8 cellular contexts compared by ENCODE assay signal in the genomic region with DNA sequence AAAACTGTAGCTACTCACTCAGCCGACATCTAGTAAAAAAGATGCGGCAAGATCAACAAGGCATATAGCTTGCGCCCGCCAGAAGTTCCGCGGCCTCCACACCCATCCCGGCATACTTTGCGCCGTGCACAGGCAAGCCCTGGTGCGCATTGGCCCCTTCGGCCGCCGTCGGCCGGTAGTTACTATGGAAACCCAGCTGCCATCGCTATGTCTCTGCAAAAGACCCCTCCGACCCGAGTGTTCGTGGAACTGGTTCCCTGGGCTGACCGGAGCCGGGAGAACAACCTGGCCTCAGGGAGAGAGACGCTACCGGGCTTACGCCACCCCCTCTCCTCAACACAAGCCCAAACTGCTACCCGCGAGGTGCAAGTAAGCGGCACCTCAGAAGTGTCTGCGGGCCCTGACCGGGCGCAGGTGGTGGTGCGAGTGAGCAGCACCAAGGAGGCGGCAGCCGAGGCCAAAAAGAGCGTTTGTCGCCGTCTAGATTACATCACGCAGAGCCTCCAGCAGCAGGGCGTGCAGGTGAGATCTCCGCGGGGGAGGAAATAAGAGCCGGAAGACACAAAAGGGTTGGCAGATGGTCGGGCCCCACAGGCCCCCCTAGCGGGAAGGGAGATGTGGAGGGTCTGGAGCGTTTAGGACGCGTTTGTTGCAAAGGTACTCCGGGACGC. TPM values are rescaled to one million over a fixed set of nuclear protein-coding genes. Genes with fewer than 3 reads are reported as not detected.
DNase-seq lines count a peak whose midpoint lies in the region; ATAC-seq and TF ChIP-seq lines count a peak whose summit lies in the region.

IRAK1BP1 (plus strand) TSS at position 182 of the 671 bp plus-strand sequence; CDS start at position 208, 26 bp downstream.

- peak within 1 kb of the TSS; percentile 36 for H2BK120ac ChIP-seq in IMR-90 (ENCODE audit: low read depth, low read length)

- dilution Hi-C loops in IMR-90 (cut with HindIII; ENCODE audit: low sequenced_read_pairs, unreplicated experiment) = no loop called here

- no peak within 1 kb of the TSS for H2BK15ac ChIP-seq in IMR-90 (ENCODE audit: low read depth, low read length)

- H3K18ac ChIP-seq in IMR-90 (ENCODE audit: low read depth, low read length) = peak within 1 kb of the TSS; percentile 65

- peak within 1 kb of the TSS; percentile 23 for H2BK5ac ChIP-seq in IMR-90 (ENCODE audit: low read depth, low read length, poor library complexity, severe bottlenecking)

- peak within 1 kb of the TSS; percentile 77 for H3K4ac ChIP-seq in IMR-90 (ENCODE audit: low read depth, low read length)

- H3K36me3 Mint-ChIP-seq in naive thymus-derived CD4-positive, alpha-beta T cell = peaks cover 0 to 18% (median 7%) of the 10 kb centered on the region in 5 donors
- H3K36me3 Mint-ChIP-seq in stimulated activated memory B cell treated with anti-CD40 and anti-IgM and Interleukin-4, amounts not matched to agents 10 μg/mL and 1 μg/mL and 100 μg/mL, for 72 hours = peaks cover 14% of the 10 kb centered on the region

- peak; percentile 99 for ATAC-seq in GM21528 (IDR thresholded peaks at IDR 0.05; ENCODE audit: low FRiP score, unreplicated experiment)
- ATAC-seq in IMR-90 (ENCODE audit: low read depth) = peak; percentile 100
- ATAC-seq in naive thymus-derived CD4-positive, alpha-beta T cell = peak; percentile 94
- peak; percentile 99 for ATAC-seq in stimulated activated memory B cell treated with anti-CD40 and anti-IgM and Interleukin-4, amounts not matched to agents 10 μg/mL and 1 μg/mL and 100 μg/mL, for 72 hours

- H3K9ac ChIP-seq in IMR-90 (ENCODE audit: low read depth, low read length) (peak within 1 kb of the TSS; percentile 87), fibroblast of lung (ENCODE audit: insufficient read depth, low read length) (peak within 1 kb of the TSS; percentile 62)

- H4K20me1 ChIP-seq in IMR-90 (ENCODE audit: insufficient read depth, low read length) = no peaks in the 10 kb centered on the region
- H4K20me1 ChIP-seq in PC-9 (ENCODE audit: insufficient read depth) = no peaks in the 10 kb centered on the region
- H4K20me1 ChIP-seq in fibroblast of lung (ENCODE audit: control insufficient read depth, extremely low read depth, insufficient read depth, low read length) = no peaks in the 10 kb centered on the region

- peak; percentile 89 for DNase-seq in DMS53 (lab: John Stamatoyannopoulos, UW)
- DNase-seq in IMR-90 = peak; percentile 75
- peak; percentile 60 to 75 for DNase-seq in PC-9
- peak; percentile 86 to 88 for DNase-seq in activated T-cell treated with anti-CD3 and anti-CD28 coated beads, Interleukin-2, amount 50 U/mL, for 48 hours
- peak; percentile 85 to 86 for DNase-seq in fibroblast of lung (ENCODE audit: low read depth in 2 of 2)
- DNase-seq in naive thymus-derived CD4-positive, alpha-beta T cell = peak; percentile 39 to 79 (median 76)

- H2BK20ac ChIP-seq in IMR-90 (ENCODE audit: low read depth, low read length) = no peak within 1 kb of the TSS

- H3K79me1 ChIP-seq in IMR-90 (ENCODE audit: low read depth in 1 of 2, low read length in 2 of 2) = no peaks in the 10 kb centered on the region; a peak in 2 of 4 replicates

- in situ Hi-C loops in IMR-90 (cut with MboI; ENCODE audit: low sequenced_read_pairs) = no loop called here

- no peaks in the 10 kb centered on the region for H3K27me3 Mint-ChIP-seq in naive thymus-derived CD4-positive, alpha-beta T cell
- H3K27me3 Mint-ChIP-seq in stimulated activated memory B cell treated with anti-CD40 and anti-IgM and Interleukin-4, amounts not matched to agents 10 μg/mL and 1 μg/mL and 100 μg/mL, for 72 hours = no peaks in the 10 kb centered on the region

- H3K27me3 ChIP-seq in IMR-90 (ENCODE audit: control insufficient read depth, insufficient read depth, low read length) (no peaks in the 10 kb centered on the region), PC-9 (ENCODE audit: insufficient read depth, low read depth) (no peaks in the 10 kb centered on the region), fibroblast of lung (ENCODE audit: control insufficient read depth, insufficient read depth, low read length) (no peaks in the 10 kb centered on the region)
- H3K27me3 ChIP-seq in naive thymus-derived CD4-positive, alpha-beta T cell (ENCODE audit: control insufficient read depth in 2 of 2, insufficient read depth in 2 of 2, low read length in 2 of 2) = no peaks in the 10 kb centered on the region

- no peak within 1 kb of the TSS for H3K23ac ChIP-seq in IMR-90 (ENCODE audit: low read depth, low read length)

- H4K5ac ChIP-seq in IMR-90 (ENCODE audit: low read depth, low read length) = peak within 1 kb of the TSS; percentile 97

- 0% methylated on average over 29 of the region's 48 CpGs; no CpG with 5 or more reads in 1 of the 2 experiments for WGBS in IMR-90 (ENCODE audit: extremely low coverage in 2 of 2, insufficient read length in 1 of 2), 2 experiments

- H3F3A ChIP-seq in PC-9 (ENCODE audit: insufficient read depth, low read depth) = no peaks in the 10 kb centered on the region

- H3K36me3 ChIP-seq in IMR-90 (ENCODE audit: control insufficient read depth, insufficient read depth, low read length) (no peaks in the 10 kb centered on the region), PC-9 (ENCODE audit: low read depth) (no peaks in the 10 kb centered on the region), fibroblast of lung (ENCODE audit: control insufficient read depth, insufficient read depth, low read length) (no peaks in the 10 kb centered on the region)
- no peaks in the 10 kb centered on the region for H3K36me3 ChIP-seq in naive thymus-derived CD4-positive, alpha-beta T cell (ENCODE audit: control insufficient read depth in 2 of 3, insufficient read depth in 3 of 3, low read length in 3 of 3)

- intact Hi-C loops in IMR-90 (cut with micrococcal nuclease) (loop anchor here (5.0 to 10.0 kb wide), 2 partner anchors 210 to 367 kb away; partner anchors contain the start of genes HMGN3 and PHIP), PC-9 (cut with micrococcal nuclease; ENCODE audit: unreplicated experiment) (no loop called here)
- intact Hi-C loops in naive thymus-derived CD4-positive, alpha-beta T cell (cut with micrococcal nuclease) = loop anchor here (1.0 to 5.0 kb wide), 10 partner anchors 80 to 1239 kb away; partner anchors contain the start of genes HMGN3 (in 2 of the 2), LCA5 (in 2 of the 2), PHIP (in 2 of the 2) and BCKDHB (in 1 of the 2)

- peak within 1 kb of the TSS; percentile 10 for H2AK9ac ChIP-seq in IMR-90 (replicated peaks; ENCODE audit: low read depth, low read length, poor library complexity)

- H3K9me3 ChIP-seq in IMR-90 (ENCODE audit: control insufficient read depth, insufficient read depth, low read length) = no peaks in the 10 kb centered on the region
- H3K9me3 ChIP-seq in PC-9 (ENCODE audit: insufficient read depth, low read depth) = no peaks in the 10 kb centered on the region
- H3K9me3 ChIP-seq in fibroblast of lung (ENCODE audit: control insufficient read depth, insufficient read depth, low read depth, low read length) = no peaks in the 10 kb centered on the region
- H3K9me3 ChIP-seq in naive thymus-derived CD4-positive, alpha-beta T cell (ENCODE audit: control insufficient read depth in 2 of 3, low read length in 3 of 3) = no peaks in the 10 kb centered on the region

- H3K56ac ChIP-seq in IMR-90 (ENCODE audit: extremely low read depth, insufficient read depth, low read length) = peak within 1 kb of the TSS; percentile 77

- H3K14ac ChIP-seq in IMR-90 (replicated peaks; ENCODE audit: low read depth, low read length) = peak within 1 kb of the TSS; percentile 57

- POLR2A ChIA-PET in IMR-90 (lab: Charles Lee; ENCODE audit: unreplicated experiment) = no interaction called here
- POLR2A ChIA-PET in PC-9 (lab: Charles Lee; ENCODE audit: unreplicated experiment) = no interaction called here
- POLR2A ChIA-PET in naive thymus-derived CD4-positive, alpha-beta T cell (lab: Charles Lee) = interaction anchor here (2.0 kb wide), 1 partner anchor 211 kb away, joined by 12 read pairs; the partner anchor contains the start of gene PHIP

- CTCF ChIA-PET in IMR-90 (lab: Yijun Ruan, JAX) = no interaction called here
- CTCF ChIA-PET in PC-9 (lab: Charles Lee) = interaction anchor here (0.6 kb wide), 1 partner anchor 208 kb away, joined by 7 read pairs; no protein-coding TSS in a partner anchor
- CTCF ChIA-PET in naive thymus-derived CD4-positive, alpha-beta T cell (lab: Charles Lee) = no interaction called here

- BruUV-seq in IMR-90 (replicated peaks; lab: Mats Ljungman, UMichigan) (no TSS peak), PC-9 (replicated peaks; lab: Mats Ljungman, UMichigan) (no TSS peak)

- no peaks in the 10 kb centered on the region for H3K9me2 ChIP-seq in PC-9 (ENCODE audit: insufficient read depth)

- H2AK5ac ChIP-seq in IMR-90 (ENCODE audit: low read depth, low read length) = no peak within 1 kb of the TSS

- H3K4me3 ChIP-seq in IMR-90 (ENCODE audit: insufficient read depth, low read depth, low read length) (peak within 1 kb of the TSS; percentile 90), PC-9 (peak within 1 kb of the TSS; percentile 90), fibroblast of lung (replicated peaks in 1 of 4; ENCODE audit: control extremely low read depth in 1 of 4, insufficient read depth in 1 of 4, low read depth in 3 of 4, low read length in 4 of 4) (peak within 1 kb of the TSS; percentile 92 to 97 (median 96))
- peak within 1 kb of the TSS; percentile 85 for H3K4me3 ChIP-seq in naive thymus-derived CD4-positive, alpha-beta T cell (ENCODE audit: low read length)

- TF ChIP-seq CTCF in IMR-90 (conservative IDR thresholded peaks at IDR 0.05; ENCODE audit: low read depth, low read length) (no peak), PC-9 (conservative IDR thresholded peaks at IDR 0.05) (no peak), fibroblast of lung (conservative IDR thresholded peaks at IDR 0.05 in 1 of 2, IDR thresholded peaks at IDR 0.05 in 1 of 2; ENCODE audit: low read depth in 1 of 2, low read length in 2 of 2) (no peak)

- peak within 1 kb of the TSS; percentile 91 to 100 (median 98) for H3K4me3 Mint-ChIP-seq in naive thymus-derived CD4-positive, alpha-beta T cell
- H3K4me3 Mint-ChIP-seq in stimulated activated memory B cell treated with anti-CD40 and anti-IgM and Interleukin-4, amounts not matched to agents 10 μg/mL and 1 μg/mL and 100 μg/mL, for 72 hours = peak within 1 kb of the TSS; percentile 95

- H3K79me2 ChIP-seq in PC-9 (ENCODE audit: low read depth) (peaks cover 5% of the 10 kb centered on the region; the same call in 1 of the 2 replicates), fibroblast of lung (ENCODE audit: control insufficient read depth, insufficient read depth, low read length) (no peaks in the 10 kb centered on the region)

- peak within 1 kb of the TSS; percentile 96 for H3K4me2 ChIP-seq in IMR-90 (ENCODE audit: low read depth, low read length)
- H3K4me2 ChIP-seq in PC-9 = peak within 1 kb of the TSS; percentile 87
- peak within 1 kb of the TSS; percentile 82 for H3K4me2 ChIP-seq in fibroblast of lung (ENCODE audit: extremely low read depth, insufficient read depth, low read length)

- TF ChIP-seq POLR2A in IMR-90 (IDR thresholded peaks at IDR 0.05; ENCODE audit: low read depth, low read length) = no peak

- no peaks in the 10 kb centered on the region for H3K4me1 ChIP-seq in IMR-90 (ENCODE audit: control insufficient read depth, insufficient read depth, low read length)
- peaks cover 6% of the 10 kb centered on the region; the same call in 1 of the 2 replicates for H3K4me1 ChIP-seq in PC-9 (replicated peaks; ENCODE audit: insufficient read depth)
- no peaks in the 10 kb centered on the region for H3K4me1 ChIP-seq in fibroblast of lung (ENCODE audit: control insufficient read depth, extremely low read depth, insufficient read depth, low read length)
- H3K4me1 ChIP-seq in naive thymus-derived CD4-positive, alpha-beta T cell (ENCODE audit: control insufficient read depth in 2 of 2, insufficient read depth in 2 of 2, low read length in 2 of 2) = peaks cover 0 to 5% of the 10 kb centered on the region in 2 donors

- H2AFZ ChIP-seq in IMR-90 (replicated peaks; ENCODE audit: low read length, poor library complexity) (peak within 1 kb of the TSS; percentile 93), PC-9 (peak within 1 kb of the TSS; percentile 97), fibroblast of lung (ENCODE audit: low read length) (peak within 1 kb of the TSS; percentile 99)

- peak within 1 kb of the TSS; percentile 91 to 92 for H4K8ac ChIP-seq in IMR-90 (ENCODE audit: low read depth in 2 of 2, low read length in 2 of 2)

- H3K27ac Mint-ChIP-seq in naive thymus-derived CD4-positive, alpha-beta T cell = peak within 1 kb of the TSS; percentile 87 to 97 (median 96)
- H3K27ac Mint-ChIP-seq in stimulated activated memory B cell treated with anti-CD40 and anti-IgM and Interleukin-4, amounts not matched to agents 10 μg/mL and 1 μg/mL and 100 μg/mL, for 72 hours = peak within 1 kb of the TSS; percentile 96

- H4K91ac ChIP-seq in IMR-90 (ENCODE audit: insufficient read depth, low read depth, low read length) = peak within 1 kb of the TSS; percentile 56

- H3K4me1 Mint-ChIP-seq in naive thymus-derived CD4-positive, alpha-beta T cell = peaks cover 6 to 33% (median 27%) of the 10 kb centered on the region in 7 donors
- peaks cover 6% of the 10 kb centered on the region for H3K4me1 Mint-ChIP-seq in stimulated activated memory B cell treated with anti-CD40 and anti-IgM and Interleukin-4, amounts not matched to agents 10 μg/mL and 1 μg/mL and 100 μg/mL, for 72 hours

- peak within 1 kb of the TSS; percentile 68 for H3K27ac ChIP-seq in IMR-90 (ENCODE audit: insufficient read depth, low read length)
- peak within 1 kb of the TSS; percentile 24 for H3K27ac ChIP-seq in PC-9
- H3K27ac ChIP-seq in fibroblast of lung (ENCODE audit: insufficient read depth, low read length) = peak within 1 kb of the TSS; percentile 80
- H3K27ac ChIP-seq in naive thymus-derived CD4-positive, alpha-beta T cell (ENCODE audit: low read depth, low read length) = peak within 1 kb of the TSS; percentile 68

- no peaks in the 10 kb centered on the region for H3K9me1 ChIP-seq in IMR-90 (ENCODE audit: insufficient read depth, low read length)

- no peaks in the 10 kb centered on the region for H3K9me3 Mint-ChIP-seq in naive thymus-derived CD4-positive, alpha-beta T cell
- no peaks in the 10 kb centered on the region for H3K9me3 Mint-ChIP-seq in stimulated activated memory B cell treated with anti-CD40 and anti-IgM and Interleukin-4, amounts not matched to agents 10 μg/mL and 1 μg/mL and 100 μg/mL, for 72 hours

- no peak for TF ChIP-seq RAD21 in IMR-90 (IDR thresholded peaks at IDR 0.05; ENCODE audit: low read length)

RNA-seq across cellular contexts. Expression of gene IRAK1BP1, which starts in this region (rescaled TPM):
- total RNA-seq in IMR-90 (2012; rRNA removed) (1.9 and 2.2 TPM in 2 replicates), PC-9 (2021) (4.3 TPM in 2 replicates), fibroblast of lung (4.4 and 5.6 TPM in 2 replicates)
- polyA plus RNA-seq in IMR-90 (2012; rRNA removed) (0.83 and 0.94 TPM in 2 replicates), fibroblast of lung (2.4 and 2.5 TPM in 2 replicates)
- polyA plus RNA-seq in IMR-90 (2012; cell fraction: cytosol; rRNA removed) = 0.36 and 0.60 TPM in 2 replicates
- 0.44 and 0.97 TPM in 2 replicates for polyA plus RNA-seq in IMR-90 (2012; cell fraction: nucleus; rRNA removed; ENCODE audit: low replicate concordance)
- 1.5 and 1.8 TPM in 2 replicates for polyA plus RNA-seq in fibroblast of lung (2012)
- 0.35 and 0.59 TPM in 2 replicates for polyA minus RNA-seq in fibroblast of lung (ENCODE audit: low replicate concordance)
- 1 to 10 TPM in 4 of 5 experiments, under 1 TPM in 1; 0.71 to 3.6 (median 3.1) TPM for total RNA-seq in naive thymus-derived CD4-positive, alpha-beta T cell
- 1 to 10 TPM in 1 of 2 donors, under 1 TPM in 1; 0.76 to 1.2 TPM for polyA plus RNA-seq in naive thymus-derived CD4-positive, alpha-beta T cell

Comparison
In these comparisons a context has a peak if more than half of its experiments do, and no peak if none do; other contexts are left out.
1. Peak in every context shown above with its lines: DNase-seq, ATAC-seq, H3K4me3 ChIP-seq and H3K27ac ChIP-seq.
2. H3K27ac ChIP-seq: peak in every context shown above with its lines; median percentile 80 in fibroblast of lung; 68 in IMR-90; 68 in naive thymus-derived CD4-positive, alpha-beta T cell; 24 in PC-9.